Comparison of ENCODE assay signal across 18 cellular contexts in the genomic region with DNA sequence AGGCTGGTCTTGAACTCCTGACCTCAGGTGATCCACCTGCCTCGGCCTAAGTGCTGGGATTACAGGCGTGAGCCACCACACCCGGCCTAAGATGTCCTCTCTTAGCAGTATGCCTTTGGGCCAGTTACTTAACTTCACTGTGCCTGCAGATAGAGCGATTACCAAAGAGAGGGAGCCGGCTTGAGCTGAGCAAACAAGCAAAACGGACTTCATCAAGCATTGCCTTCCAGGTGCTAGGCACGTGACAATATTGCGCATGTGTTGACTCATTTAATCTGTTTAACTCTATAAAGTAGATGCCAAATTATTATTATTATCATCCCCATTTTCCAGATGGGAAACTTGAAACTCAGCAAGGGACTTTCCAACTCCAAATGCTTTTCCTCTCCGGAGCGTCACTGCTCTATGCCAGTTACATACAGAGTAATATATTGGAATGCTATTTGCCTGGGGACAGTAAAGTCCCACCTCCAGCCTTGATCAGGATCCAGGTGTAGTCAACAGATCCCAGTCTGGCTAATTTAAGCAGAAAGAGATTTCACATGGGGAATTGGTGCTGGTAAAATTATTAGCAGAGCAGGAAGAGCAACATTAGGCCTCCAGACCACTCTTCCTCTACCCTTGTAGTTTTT. TPM values are rescaled to one million over a fixed set of nuclear protein-coding genes. Genes with fewer than 3 reads are reported as not detected.
"Had no signal": no experiment of that assay in that cellular context is flagged by ENCODE, and none has a peak within 500 bp of the region (broad histone marks: within the 10 kb centered on the region; RNA-seq: fewer than 3 reads in every experiment).

No MANE protein-coding gene starts in this region.

- ATAC-seq: activated T-cell treated with anti-CD3 and anti-CD28 coated beads, Interleukin-2, amount 50 U/mL, for 4 hours; gastroesophageal sphincter had no signal

- FAIRE-seq: endothelial cell of umbilical vein, kidney had no signal

- H3K9me3 Mint-ChIP-seq: activated CD4-positive, alpha-beta memory T cell treated with anti-CD3 and anti-CD28 coated beads for 36 hours; activated T-cell treated with anti-CD3 and anti-CD28 coated beads, Interleukin-2, amount 50 U/mL, for 4 hours had no signal

- H3K36me3 ChIP-seq: cardiac muscle cell, gastroesophageal sphincter, SJCRH30, thyroid gland had no signal

- H3K36me3 Mint-ChIP-seq: activated CD4-positive, alpha-beta memory T cell treated with anti-CD3 and anti-CD28 coated beads for 36 hours; activated naive CD8-positive, alpha-beta T cell treated with anti-CD3 and anti-CD28 coated beads, Interleukin-2, amount 10 ng/mL, durations not matched to agents 7 days and 5 days had no signal

- DNase-seq: activated CD4-positive, alpha-beta memory T cell treated with anti-CD3 and anti-CD28 coated beads for 36 hours; activated CD4-positive, alpha-beta T cell treated with anti-CD3 and anti-CD28 coated beads for 1 hour; activated gamma-delta T cell; activated naive CD8-positive, alpha-beta T cell treated with anti-CD3 and anti-CD28 coated beads, Interleukin-2, amount 10 ng/mL, durations not matched to agents 7 days and 5 days; activated T-cell treated with anti-CD3 and anti-CD28 coated beads, Interleukin-2, amount 50 U/mL, for 4 hours; anterior cingulate cortex; kidney; SJCRH30; SW 1271; T-helper 9 cell; thyroid gland had no signal

- H3K27ac ChIP-seq: cardiac muscle cell, gastroesophageal sphincter, SJCRH30, thyroid gland had no signal

- H3K9me3 ChIP-seq: gastroesophageal sphincter, SJCRH30, thyroid gland had no signal

- H3K4me1 ChIP-seq: gastroesophageal sphincter, SJCRH30, thyroid gland had no signal

- H3K4me3 ChIP-seq: cardiac muscle cell, gastroesophageal sphincter, SJCRH30, thyroid gland had no signal

- H3K4me3 Mint-ChIP-seq: activated CD4-positive, alpha-beta memory T cell treated with anti-CD3 and anti-CD28 coated beads for 36 hours; activated naive CD8-positive, alpha-beta T cell treated with anti-CD3 and anti-CD28 coated beads, Interleukin-2, amount 10 ng/mL, durations not matched to agents 7 days and 5 days; activated T-cell treated with anti-CD3 and anti-CD28 coated beads, Interleukin-2, amount 50 U/mL, for 4 hours had no signal

- H3K27me3 ChIP-seq: gastroesophageal sphincter, SJCRH30, thyroid gland had no signal

- H3K27ac Mint-ChIP-seq: activated CD4-positive, alpha-beta memory T cell treated with anti-CD3 and anti-CD28 coated beads for 36 hours; activated naive CD8-positive, alpha-beta T cell treated with anti-CD3 and anti-CD28 coated beads, Interleukin-2, amount 10 ng/mL, durations not matched to agents 7 days and 5 days had no signal

RNA-seq across cellular contexts. Expression of a gene that starts 5.6 kb away (rescaled TPM):
- total RNA-seq: activated CD4-positive, alpha-beta memory T cell treated with anti-CD3 and anti-CD28 coated beads for 36 hours; activated naive CD8-positive, alpha-beta T cell treated with anti-CD3 and anti-CD28 coated beads, Interleukin-2, amount 10 ng/mL, durations not matched to agents 7 days and 5 days; cardiac muscle cell; endothelial cell of umbilical vein; lung microvascular endothelial cell; osteocyte; renal cortical epithelial cell; SJCRH30 had no signal
- polyA plus RNA-seq: cardiac muscle cell, endothelial cell of umbilical vein, neural cell had no signal
